In genomic region chr6:122803056-122803695, GRCh38 we compare ENCODE assay signal across 26 cellular contexts. TPM values are rescaled to one million over a fixed set of nuclear protein-coding genes. Genes with fewer than 3 reads are reported as not detected.
A peak's percentile ranks its signal among the peaks of the same experiment; 100 is the strongest.
DNase-seq lines count a peak whose midpoint lies in the region; ATAC-seq, FAIRE-seq and TF ChIP-seq lines count a peak whose summit lies in the region.
"Had no signal": no experiment of that assay in that cellular context is flagged by ENCODE, and none has a peak within 500 bp of the region (broad histone marks: within the 10 kb centered on the region; RNA-seq: fewer than 3 reads in every experiment).

No MANE protein-coding gene starts in this region.

- no peak for FAIRE-seq in GM12892 (lab: Jason Lieb, UNC)
- FAIRE-seq: A204.1, G401.6 had no signal

- H3K4me3 ChIP-seq in A673 (ENCODE audit: low read depth, low read length, poor library complexity, severe bottlenecking) = no peak overlapping the region
- H3K4me3 ChIP-seq in SK-N-MC = no peak overlapping the region
- no peak overlapping the region for H3K4me3 ChIP-seq in mucosa of descending colon
- H3K4me3 ChIP-seq: esophagus muscularis mucosa, heart right ventricle, SJCRH30, upper lobe of right lung had no signal

- no TSS peak for BruUV-seq in A673 (replicated peaks; lab: Mats Ljungman, UMichigan)

- TF ChIP-seq CTCF in A673 (conservative IDR thresholded peaks at IDR 0.05; ENCODE audit: low read depth, low read length) (no peak), mucosa of descending colon (IDR thresholded peaks at IDR 0.05) (no peak), GM10266 (IDR thresholded peaks at IDR 0.05; ENCODE audit: control insufficient read depth, insufficient read depth, low read depth, missing control alignments) (no peak)

- no peak overlapping the region for H3K9ac ChIP-seq in SK-N-MC (ENCODE audit: insufficient read length)

- TF ChIP-seq POLR2A in GM12892 (IDR thresholded peaks at IDR 0.05; ENCODE audit: low read depth, low read length) = no peak

- intact Hi-C loops in A673 (cut with micrococcal nuclease; ENCODE audit: unreplicated experiment) (no loop called here), mucosa of descending colon (cut with DNase I, micrococcal nuclease) (no loop called here)

- DNase-seq in A673 (ENCODE audit: low spot score) = peak; percentile 14
- no peak for DNase-seq in SK-N-MC (ENCODE audit: low read depth, low spot score)
- DNase-seq in fibroblast of peridontal ligament (ENCODE audit: extremely low read depth) = peak; percentile 90
- no peak for DNase-seq in mucosa of descending colon
- DNase-seq in GM10266 (ENCODE audit: extremely low spot score) = no peak
- no peak for DNase-seq in activated CD4-positive, alpha-beta T cell treated with anti-CD3 and anti-CD28 coated beads for 48 hours
- no peak for DNase-seq in GM12892 (ENCODE audit: insufficient read length)
- DNase-seq in DMS153 (lab: John Stamatoyannopoulos, UW) = no peak
- DNase-seq: activated CD8-positive, alpha-beta T cell treated with anti-CD3 and anti-CD28 coated beads for 36 hours; amniotic stem cell; central memory CD4-positive, alpha-beta T cell; heart right ventricle; immature natural killer cell; left ventricle myocardium superior; NCI-H1930; NCI-H446 treated with DMSO at 0.1 percent for 48 hours; SJCRH30; stimulated activated CD4-positive, alpha-beta T cell treated with anti-CD3 and anti-CD28 coated beads, Interleukin-12 subunit alpha, Interleukin-12 subunit beta, amount 100 ng/mL, for 4 hours; upper lobe of right lung had no signal

- H3K36me3 ChIP-seq in A673 (ENCODE audit: insufficient read depth, low read length, poor library complexity, severe bottlenecking) (peaks cover 3% of the 10 kb centered on the region), SK-N-MC (ENCODE audit: insufficient read depth, low read length) (no peaks in the 10 kb centered on the region), mucosa of descending colon (ENCODE audit: low read depth) (no peaks in the 10 kb centered on the region)

- CTCF ChIA-PET in A673 (lab: Charles Lee) = no interaction called here

- H3K9me3 ChIP-seq in A673 (ENCODE audit: low read depth, low read length, poor library complexity, severe bottlenecking) (no peaks in the 10 kb centered on the region), SK-N-MC (ENCODE audit: low read depth, low read length) (no peaks in the 10 kb centered on the region), mucosa of descending colon (no peaks in the 10 kb centered on the region)
- H3K9me3 ChIP-seq: esophagus muscularis mucosa, heart right ventricle, SJCRH30, upper lobe of right lung had no signal

- H3K27ac ChIP-seq in A673 (ENCODE audit: low read depth, low read length, poor library complexity, severe bottlenecking) (peak overlapping the region; percentile 6), SK-N-MC (peak overlapping the region; percentile 59; the same call in 1 of the 2 replicates)
- H3K27ac ChIP-seq: esophagus muscularis mucosa, heart right ventricle, SJCRH30, upper lobe of right lung had no signal

- POLR2A ChIA-PET in A673 (lab: Charles Lee; ENCODE audit: low non-redundant PET) = no interaction called here

- H3K4me1 ChIP-seq in A673 (ENCODE audit: insufficient read depth, low read length, poor library complexity, severe bottlenecking) = peaks cover 38% of the 10 kb centered on the region
- peaks cover 25% of the 10 kb centered on the region for H3K4me1 ChIP-seq in mucosa of descending colon (ENCODE audit: low read depth)
- H3K4me1 ChIP-seq: esophagus muscularis mucosa, upper lobe of right lung had no signal

- H3K27me3 ChIP-seq in A673 (replicated peaks; ENCODE audit: insufficient read depth, low read depth, low read length, poor library complexity) = no peaks in the 10 kb centered on the region
- H3K27me3 ChIP-seq: esophagus muscularis mucosa, heart right ventricle, SJCRH30, upper lobe of right lung had no signal

- peak; percentile 13 for ATAC-seq in mucosa of descending colon
- ATAC-seq: activated CD8-positive, alpha-beta T cell treated with anti-CD3 and anti-CD28 coated beads for 36 hours; heart right ventricle; left ventricle myocardium superior; Panc1; upper lobe of right lung; WTC11 had no signal

RNA-seq across cellular contexts. Expression of gene SMPDL3A, which starts 14.1 kb away (rescaled TPM):
- total RNA-seq in A673 (2021) (10.3 and 12.4 TPM in 2 replicates), mucosa of descending colon (100 to 1,000 TPM in 2 of 3 donors, 10 to 100 TPM in 1; 81.7 to 192 (median 158) TPM)
- polyA plus RNA-seq in GM12892 (2012; ENCODE audit: missing spikeins) = not detected

RNA-seq across cellular contexts. Expression of gene FABP7, which starts 23.7 kb away (rescaled TPM):
- total RNA-seq in A673 (2021) = 1.2 and 1.4 TPM in 2 replicates
- total RNA-seq in mucosa of descending colon = not detected
- polyA plus RNA-seq in GM12892 (2012; ENCODE audit: missing spikeins) = not detected
- total RNA-seq: activated CD8-positive, alpha-beta T cell treated with anti-CD3 and anti-CD28 coated beads for 36 hours; esophagus muscularis mucosa; heart right ventricle; left ventricle myocardium superior; pulmonary artery endothelial cell; T-helper 2 cell treated with Interferon-gamma antibody and Interleukin-4, amounts not matched to agents 100 ng/mL and 5 ng/mL, for 36 hours; upper lobe of right lung had no signal
- polyA plus RNA-seq: immature natural killer cell had no signal

Comparison
In these comparisons a context has a peak if more than half of its experiments do, and no peak if none do; other contexts are left out.
1. DNase-seq: peak in A673 (single experiment) and fibroblast of peridontal ligament (single experiment); none in SK-N-MC (single experiment), mucosa of descending colon (0 of 3), GM10266 (single experiment), activated CD4-positive, alpha-beta T cell treated with anti-CD3 and anti-CD28 coated beads for 48 hours (single experiment), GM12892 (single experiment) and DMS153 (single experiment).